Comparison of ENCODE assay signal across 8 cellular contexts in the genomic region with DNA sequence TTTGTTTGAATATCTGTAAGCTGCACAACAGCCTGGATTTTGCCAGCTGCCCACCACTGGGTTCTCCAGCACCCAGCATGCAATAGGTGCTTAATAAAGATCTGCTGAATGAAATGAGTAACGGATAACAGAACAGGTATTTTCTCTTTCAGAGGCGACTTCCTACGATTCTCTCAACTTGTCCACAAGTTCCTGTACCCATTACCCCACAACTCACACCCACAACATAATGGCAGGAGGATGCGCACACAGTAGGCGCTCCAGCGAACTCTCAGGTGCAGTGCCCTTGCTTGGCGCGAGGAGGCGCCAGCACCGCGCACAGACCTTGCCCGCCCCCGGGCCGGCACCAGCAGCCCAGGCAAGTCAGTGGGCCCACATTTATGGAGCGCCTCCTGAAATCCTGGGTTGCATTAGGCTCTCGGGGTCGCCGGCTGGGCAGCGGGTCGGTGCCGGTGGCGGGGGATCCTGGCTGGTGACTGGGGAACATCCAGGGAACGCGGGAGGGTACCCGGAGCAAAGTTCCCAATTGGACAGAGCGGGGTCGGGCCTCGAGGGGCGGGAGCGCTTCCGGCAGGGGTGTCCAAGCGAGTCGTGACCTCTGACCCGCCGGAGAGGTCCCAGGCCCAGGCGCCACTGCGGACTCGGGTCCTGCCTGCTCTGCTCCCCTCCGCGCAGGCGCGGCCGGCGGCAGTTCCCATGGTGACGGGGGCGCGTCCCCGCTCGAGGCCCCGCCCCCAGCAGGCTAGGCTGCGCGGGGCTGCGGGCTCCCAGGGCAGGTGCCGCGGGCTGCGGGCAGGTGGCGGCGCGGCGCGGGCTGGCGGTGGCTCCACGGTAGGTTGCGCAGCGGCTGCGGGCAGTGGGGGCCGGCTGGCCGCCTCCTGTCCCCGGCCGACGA. TPM values are rescaled to one million over a fixed set of nuclear protein-coding genes. Genes with fewer than 3 reads are reported as not detected.
DNase-seq lines count a peak whose midpoint lies in the region; ATAC-seq and TF ChIP-seq lines count a peak whose summit lies in the region.

A gene (plus strand): TSS at position 775 of the 895 bp plus-strand sequence. CDS start 75,284 bp downstream, outside the sequence.

- H3K36me3 ChIP-seq in adrenal gland (replicated peaks in 1 of 2) (no peaks in the 10 kb centered on the region), heart left ventricle (no peaks in the 10 kb centered on the region), tibial nerve (no peaks in the 10 kb centered on the region)

- intact Hi-C loops in T-helper 1 cell treated with Interleukin-12 subunit alpha and Interleukin-12 subunit beta and Interleukin-4 antibody, amounts not matched to agents 30 ng/mL and 1 ng/mL, for 36 hours (cut with micrococcal nuclease), result loop anchor here (1.0 kb wide), 5 partner anchors 14 to 105 kb away; no protein-coding TSS in a partner anchor
- intact Hi-C loops in adrenal gland (cut with DNase I), result loop anchor here (2.0 to 5.0 kb wide), 3 partner anchors 75 to 97 kb away; no protein-coding TSS in a partner anchor
- intact Hi-C loops in heart left ventricle (cut with DNase I), result loop anchor here (1.0 to 5.0 kb wide), 6 partner anchors 35 to 97 kb away; no protein-coding TSS in a partner anchor

- H3K9me3 ChIP-seq in adrenal gland (replicated peaks in 1 of 3), result no peaks in the 10 kb centered on the region
- H3K9me3 ChIP-seq in heart left ventricle, result no peaks in the 10 kb centered on the region
- no peaks in the 10 kb centered on the region for H3K9me3 ChIP-seq in tibial nerve

- TF ChIP-seq POLR2A in NB4 (IDR thresholded peaks at IDR 0.05; ENCODE audit: extremely low read depth, insufficient read length) (no peak), adrenal gland (IDR thresholded peaks at IDR 0.05) (peak; percentile 66 to 82), heart left ventricle (IDR thresholded peaks at IDR 0.05) (peak in 1 of 2 donors; percentile 56), tibial nerve (IDR thresholded peaks at IDR 0.05) (peak; percentile 35 to 71)

- TF ChIP-seq CTCF in NB4 (IDR thresholded peaks at IDR 0.05; ENCODE audit: low read depth, low read length) (peak; percentile 70), adrenal gland (IDR thresholded peaks at IDR 0.05) (peak; percentile 94 to 99 (median 98)), heart left ventricle (IDR thresholded peaks at IDR 0.05) (peak; percentile 96 to 100 (median 98)), tibial nerve (IDR thresholded peaks at IDR 0.05) (peak; percentile 94 to 99 (median 98))

- H3K27ac ChIP-seq in adrenal gland, result peak within 1 kb of the TSS; percentile 85 to 96 (median 87)
- peak within 1 kb of the TSS; percentile 72 to 88 (median 79) for H3K27ac ChIP-seq in heart left ventricle
- peak within 1 kb of the TSS; percentile 13 to 88 (median 85) for H3K27ac ChIP-seq in tibial nerve

- ATAC-seq in GM21381 (IDR thresholded peaks at IDR 0.05; ENCODE audit: unreplicated experiment) (peak; percentile 73), heart left ventricle (peak; percentile 87 to 98 (median 96))

- H3K4me1 ChIP-seq in adrenal gland (replicated peaks in 1 of 2) (peaks cover 23 to 24% of the 10 kb centered on the region in 2 donors), heart left ventricle (peaks cover 0 to 41% (median 12%) of the 10 kb centered on the region in 12 donors), tibial nerve (peaks cover 0 to 35% (median 17%) of the 10 kb centered on the region in 4 donors)

- H3K27me3 ChIP-seq in adrenal gland (no peaks in the 10 kb centered on the region), heart left ventricle (peaks cover 0 to 15% (median 0%) of the 10 kb centered on the region in 9 donors), tibial nerve (no peaks in the 10 kb centered on the region)

- H3K4me3 ChIP-seq in NB4 (ENCODE audit: low read depth, low read length) (peak within 1 kb of the TSS; percentile 34), adrenal gland (peak within 1 kb of the TSS; percentile 47 to 92 (median 68)), heart left ventricle (peak within 1 kb of the TSS; percentile 43 to 97 (median 78)), tibial nerve (peak within 1 kb of the TSS; percentile 61 to 71 (median 64))

- DNase-seq in C1 segment of cervical spinal cord (lab: John Stamatoyannopoulos, UW) (peak in 13 of 14 donors; percentile 50 to 86 (median 70)), NB4 (ENCODE audit: low read depth) (peak; percentile 56), adrenal gland (peak; percentile 89 to 94 (median 92)), heart left ventricle (peak; percentile 88 to 94 (median 89)), pons (ENCODE audit: low spot score) (peak; percentile 66), tibial nerve (ENCODE audit: low spot score in 2 of 2) (peak; percentile 73 to 76)

- TF ChIP-seq EP300 in tibial nerve (IDR thresholded peaks at IDR 0.05), result peak in 1 of 2 donors; percentile 21

- WGBS in adrenal gland, 4 donors, result 2 to 7% (median 3%) methylated on average over 9 to 71 of the region's 71 CpGs
- 2 to 14% (median 4%) methylated on average over 12 to 71 of the region's 71 CpGs for WGBS in heart left ventricle, 4 donors
- WGBS in tibial nerve, 2 donors, result 3 to 4% methylated on average over 43 to 61 of the region's 71 CpGs

RNA-seq across cellular contexts. Expression of the gene that starts here (rescaled TPM):
- total RNA-seq in T-helper 1 cell treated with Interleukin-12 subunit alpha and Interleukin-12 subunit beta and Interleukin-4 antibody, amounts not matched to agents 30 ng/mL and 1 ng/mL, for 36 hours, result 22.4 and 22.9 TPM in 2 replicates
- total RNA-seq in adrenal gland, result 10 to 100 TPM; 33.9 to 71.0 (median 52.6) TPM
- 10 to 100 TPM in 2 of 3 donors, 1 to 10 TPM in 1; 5.3 to 40.5 (median 17.5) TPM for polyA plus RNA-seq in adrenal gland
- total RNA-seq in heart left ventricle, result 10 to 100 TPM in 8 of 9 donors, 1 to 10 TPM in 1; 7.2 to 22.1 (median 14.8) TPM
- 1 to 10 TPM; 4.5 to 5.7 TPM for polyA plus RNA-seq in heart left ventricle
- 10 to 100 TPM; 30.6 to 52.7 (median 39.9) TPM for total RNA-seq in tibial nerve

Comparison
In these comparisons a context has a peak if more than half of its experiments do, and no peak if none do; other contexts are left out.
1. Peak in every context shown above with its lines: DNase-seq, ATAC-seq, H3K4me3 ChIP-seq and H3K27ac ChIP-seq.